In the genomic region with DNA sequence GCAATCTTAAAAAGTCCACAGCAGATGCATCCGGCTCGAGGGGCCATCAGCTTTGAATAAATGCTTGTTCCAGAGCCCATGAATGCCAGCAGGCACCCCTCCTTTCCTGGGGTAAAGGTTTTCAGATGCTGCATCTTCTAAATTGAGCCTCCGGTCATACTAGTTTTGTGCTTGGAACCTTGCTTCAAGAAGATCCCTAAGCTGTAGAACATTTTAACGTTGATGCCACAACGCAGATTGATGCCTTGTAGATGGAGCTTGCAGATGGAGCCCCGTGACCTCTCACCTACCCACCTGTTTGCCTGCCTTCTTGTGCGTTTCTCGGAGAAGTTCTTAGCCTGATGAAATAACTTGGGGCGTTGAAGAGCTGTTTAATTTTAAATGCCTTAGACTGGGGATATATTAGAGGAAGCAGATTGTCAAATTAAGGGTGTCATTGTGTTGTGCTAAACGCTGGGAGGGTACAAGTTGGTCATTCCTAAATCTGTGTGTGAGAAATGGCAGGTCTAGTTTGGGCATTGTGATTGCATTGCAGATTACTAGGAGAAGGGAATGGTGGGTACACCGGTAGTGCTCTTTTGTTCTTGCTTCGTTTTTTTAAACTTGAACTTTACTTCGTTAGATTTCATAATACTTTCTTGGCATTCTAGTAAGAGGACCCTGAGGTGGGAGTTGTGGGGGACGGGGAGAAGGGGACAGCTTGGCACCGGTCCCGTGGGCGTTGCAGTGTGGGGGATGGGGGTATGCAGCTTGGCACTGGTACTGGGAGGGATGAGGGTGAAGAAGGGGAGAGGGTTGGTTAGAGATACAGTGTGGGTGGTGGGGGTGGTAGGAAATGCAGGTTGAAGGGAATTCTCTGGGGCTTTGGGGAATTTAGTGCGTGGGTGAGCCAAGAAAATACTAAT, we compare ENCODE assay signal across 8 cellular contexts. TPM values are rescaled to one million over a fixed set of nuclear protein-coding genes. Genes with fewer than 3 reads are reported as not detected.
DNase-seq lines count a peak whose midpoint lies in the region; ATAC-seq and TF ChIP-seq lines count a peak whose summit lies in the region.

No MANE protein-coding gene starts in this region.

- no peak for TF ChIP-seq CTCF in epithelial cell of proximal tubule (conservative IDR thresholded peaks at IDR 0.05; ENCODE audit: low read depth, low read length)
- TF ChIP-seq CTCF in type B pancreatic cell (conservative IDR thresholded peaks at IDR 0.05), result no peak

- H3K27me3 Mint-ChIP-seq in activated CD4-positive, alpha-beta memory T cell treated with anti-CD3 and anti-CD28 coated beads for 36 hours, result peaks cover 24% of the 10 kb centered on the region
- no peaks in the 10 kb centered on the region for H3K27me3 Mint-ChIP-seq in natural killer cell treated with Interleukin-12 subunit alpha and Interleukin-12 subunit beta and Interleukin-15 and Interleukin-18, amount 100 ng/mL, for 72 hours
- H3K27me3 Mint-ChIP-seq in type B pancreatic cell, result peaks cover 39% of the 10 kb centered on the region

- H3K27ac Mint-ChIP-seq in activated CD4-positive, alpha-beta memory T cell treated with anti-CD3 and anti-CD28 coated beads for 36 hours, result peak overlapping the region; percentile 100
- peak overlapping the region; percentile 99 to 100 for H3K27ac Mint-ChIP-seq in natural killer cell treated with Interleukin-12 subunit alpha and Interleukin-12 subunit beta and Interleukin-15 and Interleukin-18, amount 100 ng/mL, for 72 hours
- peak overlapping the region; percentile 99 for H3K27ac Mint-ChIP-seq in type B pancreatic cell

- intact Hi-C loops in activated CD4-positive, alpha-beta memory T cell treated with anti-CD3 and anti-CD28 coated beads for 36 hours (cut with micrococcal nuclease), result loop anchor here (5.0 kb wide), 1 partner anchor 547 kb away; a partner anchor contains a TSS

- DNase-seq in activated gamma-delta T cell treated with Interleukin-2 at 50 U/mL for 16 hours, result peak; percentile 56
- DNase-seq in activated gamma-delta T cell (lab: John Stamatoyannopoulos, UW), result no peak
- peak; percentile 79 for DNase-seq in activated CD4-positive, alpha-beta memory T cell treated with anti-CD3 and anti-CD28 coated beads for 36 hours
- no peak for DNase-seq in epithelial cell of proximal tubule (ENCODE audit: low read depth)
- DNase-seq in natural killer cell treated with Interleukin-12 subunit alpha and Interleukin-12 subunit beta and Interleukin-15 and Interleukin-18, amount 100 ng/mL, for 72 hours (ENCODE audit: low spot score), result no peak
- no peak for DNase-seq in type B pancreatic cell (ENCODE audit: extremely low spot score, unreplicated experiment)
- DNase-seq in COR-L47 (lab: John Stamatoyannopoulos, UW), result no peak

- ATAC-seq in natural killer cell treated with Interleukin-12 subunit alpha and Interleukin-12 subunit beta and Interleukin-15 and Interleukin-18, amount 100 ng/mL, for 72 hours, result no peak
- no peak for ATAC-seq in HG03460 (IDR thresholded peaks at IDR 0.05; ENCODE audit: unreplicated experiment)

- peak overlapping the region; percentile 85 for H3K4me3 ChIP-seq in epithelial cell of proximal tubule (ENCODE audit: low read depth, low read length)

- POLR2A ChIA-PET in activated CD4-positive, alpha-beta memory T cell treated with anti-CD3 and anti-CD28 coated beads for 36 hours (lab: Charles Lee), result interaction anchor here (0.6 to 17.4 kb wide), 25 partner anchors 5 to 565 kb away, joined by 3 to 4089 read pairs (median 5); a partner anchor contains a TSS

- H3K36me3 Mint-ChIP-seq in activated CD4-positive, alpha-beta memory T cell treated with anti-CD3 and anti-CD28 coated beads for 36 hours, result peaks cover 72% of the 10 kb centered on the region
- peaks cover 48% of the 10 kb centered on the region for H3K36me3 Mint-ChIP-seq in natural killer cell treated with Interleukin-12 subunit alpha and Interleukin-12 subunit beta and Interleukin-15 and Interleukin-18, amount 100 ng/mL, for 72 hours
- peaks cover 37% of the 10 kb centered on the region for H3K36me3 Mint-ChIP-seq in type B pancreatic cell

- H3K9me3 Mint-ChIP-seq in activated CD4-positive, alpha-beta memory T cell treated with anti-CD3 and anti-CD28 coated beads for 36 hours, result peaks cover 14% of the 10 kb centered on the region
- H3K9me3 Mint-ChIP-seq in natural killer cell treated with Interleukin-12 subunit alpha and Interleukin-12 subunit beta and Interleukin-15 and Interleukin-18, amount 100 ng/mL, for 72 hours, result no peaks in the 10 kb centered on the region
- H3K9me3 Mint-ChIP-seq in type B pancreatic cell, result no peaks in the 10 kb centered on the region

- CTCF ChIA-PET in activated CD4-positive, alpha-beta memory T cell treated with anti-CD3 and anti-CD28 coated beads for 36 hours (lab: Charles Lee), result interaction anchor here (0.5 to 4.0 kb wide), 7 partner anchors 41 to 85 kb away, joined by 3 to 52 read pairs (median 4); a partner anchor contains a TSS

- H3K4me3 Mint-ChIP-seq in activated CD4-positive, alpha-beta memory T cell treated with anti-CD3 and anti-CD28 coated beads for 36 hours, result peak overlapping the region; percentile 97
- peak overlapping the region; percentile 98 for H3K4me3 Mint-ChIP-seq in natural killer cell treated with Interleukin-12 subunit alpha and Interleukin-12 subunit beta and Interleukin-15 and Interleukin-18, amount 100 ng/mL, for 72 hours
- H3K4me3 Mint-ChIP-seq in type B pancreatic cell, result peak overlapping the region; percentile 88

- H3K4me1 Mint-ChIP-seq in activated CD4-positive, alpha-beta memory T cell treated with anti-CD3 and anti-CD28 coated beads for 36 hours (ENCODE audit: low read depth), result peaks cover 50% of the 10 kb centered on the region
- H3K4me1 Mint-ChIP-seq in natural killer cell treated with Interleukin-12 subunit alpha and Interleukin-12 subunit beta and Interleukin-15 and Interleukin-18, amount 100 ng/mL, for 72 hours (ENCODE audit: low read depth in 2 of 2), result peaks cover 80 to 81% of the 10 kb centered on the region in 2 donors
- H3K4me1 Mint-ChIP-seq in type B pancreatic cell (ENCODE audit: unreplicated experiment), result peaks cover 69% of the 10 kb centered on the region

RNA-seq across cellular contexts. Expression of a gene that starts 1.9 kb away (rescaled TPM):
- 100 to 1,000 TPM; 593 to 683 TPM for total RNA-seq in activated CD4-positive, alpha-beta memory T cell treated with anti-CD3 and anti-CD28 coated beads for 36 hours
- total RNA-seq in epithelial cell of proximal tubule (6.4 and 27.0 TPM in 2 replicates), type B pancreatic cell (ENCODE audit: low replicate concordance) (229 and 395 TPM in 2 replicates)
- total RNA-seq in natural killer cell treated with Interleukin-12 subunit alpha and Interleukin-12 subunit beta and Interleukin-15 and Interleukin-18, amount 100 ng/mL, for 72 hours, result 100 to 1,000 TPM; 432 to 571 TPM

RNA-seq across cellular contexts. Expression of a gene that starts 38.0 kb away (rescaled TPM):
- 10 to 100 TPM; 34.7 to 37.9 TPM for total RNA-seq in activated CD4-positive, alpha-beta memory T cell treated with anti-CD3 and anti-CD28 coated beads for 36 hours
- total RNA-seq in epithelial cell of proximal tubule, result 43.5 and 49.5 TPM in 2 replicates
- total RNA-seq in natural killer cell treated with Interleukin-12 subunit alpha and Interleukin-12 subunit beta and Interleukin-15 and Interleukin-18, amount 100 ng/mL, for 72 hours, result 10 to 100 TPM; 50.5 to 68.4 TPM
- 35.0 and 41.8 TPM in 2 replicates for total RNA-seq in type B pancreatic cell (ENCODE audit: low replicate concordance)

RNA-seq across cellular contexts. Expression of a gene that starts 42.0 kb away (rescaled TPM):
- 10 to 100 TPM; 14.4 to 16.1 TPM for total RNA-seq in activated CD4-positive, alpha-beta memory T cell treated with anti-CD3 and anti-CD28 coated beads for 36 hours
- total RNA-seq in epithelial cell of proximal tubule (0.29 and 1.2 TPM in 2 replicates), type B pancreatic cell (ENCODE audit: low replicate concordance) (1.9 and 5.6 TPM in 2 replicates)
- 10 to 100 TPM; 10.8 to 12.6 TPM for total RNA-seq in natural killer cell treated with Interleukin-12 subunit alpha and Interleukin-12 subunit beta and Interleukin-15 and Interleukin-18, amount 100 ng/mL, for 72 hours

Comparison
In these comparisons a context has a peak if more than half of its experiments do, and no peak if none do; other contexts are left out.
1. DNase-seq: peak in activated gamma-delta T cell treated with Interleukin-2 at 50 U/mL for 16 hours (single experiment) and activated CD4-positive, alpha-beta memory T cell treated with anti-CD3 and anti-CD28 coated beads for 36 hours (single experiment); none in activated gamma-delta T cell (single experiment), epithelial cell of proximal tubule (single experiment), natural killer cell treated with Interleukin-12 subunit alpha and Interleukin-12 subunit beta and Interleukin-15 and Interleukin-18, amount 100 ng/mL, for 72 hours (single experiment), type B pancreatic cell (single experiment) and COR-L47 (single experiment).
2. Peak in every context shown above with its lines, with median percentiles within 50 percentile points of each other: H3K27ac Mint-ChIP-seq and H3K4me3 Mint-ChIP-seq.